In the genomic region with DNA sequence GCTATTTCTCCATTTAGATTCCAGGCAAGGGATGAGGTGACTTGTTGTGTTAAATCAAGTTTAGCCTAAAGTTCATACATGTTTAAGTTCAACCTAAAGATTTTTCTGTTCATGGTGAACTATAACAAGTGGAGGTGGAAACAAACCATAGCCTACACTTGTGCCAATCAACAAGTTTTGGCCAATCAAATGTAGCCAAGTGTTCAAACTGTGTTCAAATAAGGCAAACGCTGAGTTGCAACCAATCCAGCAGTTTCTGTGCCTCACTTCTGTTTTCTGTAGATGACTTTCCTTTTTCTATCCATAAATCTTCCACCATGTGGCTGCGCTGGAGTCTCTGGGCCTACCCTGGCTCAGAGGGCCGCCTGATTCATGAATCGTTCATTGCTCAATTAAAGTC, we compare ENCODE assay signal across 39 cellular contexts.
"Had no signal": no experiment of that assay in that cellular context is flagged by ENCODE, and none has a peak within 500 bp of the region (broad histone marks: within the 10 kb centered on the region; RNA-seq: fewer than 3 reads in every experiment).

No MANE protein-coding gene starts in this region.

- H3K9me3 ChIP-seq: ascending aorta had no signal

- H3K4me3 ChIP-seq: ascending aorta, cardiac muscle cell had no signal

- H3K36me3 Mint-ChIP-seq: activated naive CD8-positive, alpha-beta T cell; brain; WTC11 had no signal

- H3K9me3 Mint-ChIP-seq: activated naive CD8-positive, alpha-beta T cell treated with anti-CD3 and anti-CD28 coated beads, Interleukin-2, amount 10 ng/mL, durations not matched to agents 7 days and 5 days; activated naive CD8-positive, alpha-beta T cell treated with anti-CD3 and anti-CD28 coated beads, Interleukin-2, amount 50 U/mL, for 24 hours; activated T-cell treated with anti-CD3 and anti-CD28 coated beads, Interleukin-2, amount 50 U/mL, for 24 hours; activated T-helper 2 cell treated with anti-CD3 and anti-CD28 coated beads, Interferon-gamma antibody, Interleukin-2, Interleukin-4, amounts not matched to agents 10 μg/mL and 5 μg/mL and 100 μg/mL, durations not matched to agents 14 hours and 24 hours and 36 hours; central memory CD8-positive, alpha-beta T cell; T-helper 2 cell treated with Interferon-gamma antibody and Interleukin-4, amounts not matched to agents 5 μg/mL and 100 μg/mL, for 36 hours had no signal

- H3K27me3 ChIP-seq: ascending aorta had no signal

- H3K4me3 Mint-ChIP-seq: activated CD4-positive, alpha-beta memory T cell treated with anti-CD3 and anti-CD28 coated beads, Interleukin-2, amount 10 ng/mL, durations not matched to agents 7 days and 5 days; activated CD4-positive, alpha-beta T cell treated with anti-CD3 and anti-CD28 coated beads for 36 hours; activated CD4-positive, alpha-beta T cell treated with anti-CD3 and anti-CD28 coated beads, Interleukin-2, amount 10 ng/mL, durations not matched to agents 7 days and 5 days; activated CD8-positive, alpha-beta memory T cell treated with anti-CD3 and anti-CD28 coated beads, Interleukin-2, amount 10 ng/mL, durations not matched to agents 7 days and 5 days; activated naive CD4-positive, alpha-beta T cell treated with anti-CD3 and anti-CD28 coated beads, Interleukin-2, amount 10 ng/mL, durations not matched to agents 7 days and 5 days; activated naive CD4-positive, alpha-beta T cell treated with anti-CD3 and anti-CD28 coated beads, Interleukin-2, amount 50 U/mL, for 24 hours; activated naive CD8-positive, alpha-beta T cell; activated naive CD8-positive, alpha-beta T cell treated with anti-CD3 and anti-CD28 coated beads, Interleukin-2, amount 10 ng/mL, durations not matched to agents 7 days and 5 days; activated naive CD8-positive, alpha-beta T cell treated with anti-CD3 and anti-CD28 coated beads, Interleukin-2, amount 50 U/mL, for 24 hours; activated T-cell treated with anti-CD3 and anti-CD28 coated beads, Interleukin-2, amount 50 U/mL, for 24 hours; brain; central memory CD8-positive, alpha-beta T cell; T-helper 1 cell treated with Interleukin-12 subunit alpha and Interleukin-12 subunit beta and Interleukin-4 antibody, amounts not matched to agents 30 μg/mL and 1 μg/mL, for 36 hours; T-helper 2 cell treated with Interferon-gamma antibody and Interleukin-4, amounts not matched to agents 5 μg/mL and 100 μg/mL, for 36 hours; WTC11 had no signal

- H3K27ac ChIP-seq: ascending aorta, cardiac muscle cell, WERI-Rb-1 had no signal

- H3K27me3 Mint-ChIP-seq: activated CD4-positive, alpha-beta T cell treated with anti-CD3 and anti-CD28 coated beads for 36 hours; activated naive CD4-positive, alpha-beta T cell treated with anti-CD3 and anti-CD28 coated beads, Interleukin-2, amount 10 ng/mL, durations not matched to agents 7 days and 5 days; activated naive CD4-positive, alpha-beta T cell treated with anti-CD3 and anti-CD28 coated beads, Interleukin-2, amount 50 U/mL, for 24 hours; activated naive CD8-positive, alpha-beta T cell; activated naive CD8-positive, alpha-beta T cell treated with anti-CD3 and anti-CD28 coated beads, Interleukin-2, amount 50 U/mL, for 24 hours; activated T-cell treated with anti-CD3 and anti-CD28 coated beads, Interleukin-2, amount 50 U/mL, for 24 hours had no signal

- DNase-seq: activated CD4-positive, alpha-beta memory T cell treated with anti-CD3 and anti-CD28 coated beads, Interleukin-2, amount 10 ng/mL, durations not matched to agents 7 days and 5 days; activated CD4-positive, alpha-beta T cell treated with anti-CD3 and anti-CD28 coated beads for 1 hour; activated CD4-positive, alpha-beta T cell treated with anti-CD3 and anti-CD28 coated beads for 36 hours; activated CD4-positive, alpha-beta T cell treated with anti-CD3 and anti-CD28 coated beads for 48 hours; activated CD4-positive, alpha-beta T cell treated with anti-CD3 and anti-CD28 coated beads, Interleukin-2, amount 10 ng/mL, durations not matched to agents 7 days and 5 days; activated CD4-positive, alpha-beta T cell treated with anti-CD3 and anti-CD28 coated beads, Interleukin-2, amount 50 U/mL, for 48 hours; activated CD4-positive, CD25-positive, alpha-beta regulatory T cell; activated CD8-positive, alpha-beta memory T cell treated with anti-CD3 and anti-CD28 coated beads for 24 hours; activated CD8-positive, alpha-beta memory T cell treated with anti-CD3 and anti-CD28 coated beads, Interleukin-2, amount 10 ng/mL, durations not matched to agents 7 days and 5 days; activated CD8-positive, alpha-beta memory T cell treated with anti-CD3 and anti-CD28 coated beads, Interleukin-2, amount 50 U/mL, for 48 hours; activated effector memory CD4-positive, alpha-beta T cell treated with Interleukin-2 at 50 U/mL for 16 hours; activated gamma-delta T cell; activated naive CD4-positive, alpha-beta T cell treated with anti-CD3 and anti-CD28 coated beads, Interleukin-2, amount 10 ng/mL, durations not matched to agents 7 days and 5 days; activated naive CD4-positive, alpha-beta T cell treated with Interleukin-2 at 50 U/mL for 16 hours; activated naive CD8-positive, alpha-beta T cell treated with anti-CD3 and anti-CD28 coated beads, Interleukin-2, amount 10 ng/mL, durations not matched to agents 7 days and 5 days; activated naive CD8-positive, alpha-beta T cell treated with anti-CD3 and anti-CD28 coated beads, Interleukin-2, amount 50 U/mL, for 24 hours; activated T-cell treated with anti-CD3 and anti-CD28 coated beads, Interleukin-2, amount 50 U/mL, for 24 hours; activated T-cell treated with anti-CD3 and anti-CD28 coated beads, Interleukin-2, amount 50 U/mL, for 48 hours; amygdala; anterior cingulate cortex; caudate nucleus; cerebellar nuclear complex; T-helper 1 cell; T-helper 2 cell; T-helper 9 cell; WERI-Rb-1 had no signal

- H3K27ac Mint-ChIP-seq: activated CD4-positive, alpha-beta memory T cell treated with anti-CD3 and anti-CD28 coated beads, Interleukin-2, amount 10 ng/mL, durations not matched to agents 7 days and 5 days; activated CD4-positive, alpha-beta T cell treated with anti-CD3 and anti-CD28 coated beads for 36 hours; activated CD4-positive, alpha-beta T cell treated with anti-CD3 and anti-CD28 coated beads, Interleukin-2, amount 10 ng/mL, durations not matched to agents 7 days and 5 days; activated CD8-positive, alpha-beta memory T cell treated with anti-CD3 and anti-CD28 coated beads, Interleukin-2, amount 10 ng/mL, durations not matched to agents 7 days and 5 days; activated naive CD4-positive, alpha-beta T cell treated with anti-CD3 and anti-CD28 coated beads, Interleukin-2, amount 10 ng/mL, durations not matched to agents 7 days and 5 days; activated naive CD8-positive, alpha-beta T cell; activated naive CD8-positive, alpha-beta T cell treated with anti-CD3 and anti-CD28 coated beads, Interleukin-2, amount 10 ng/mL, durations not matched to agents 7 days and 5 days; activated naive CD8-positive, alpha-beta T cell treated with anti-CD3 and anti-CD28 coated beads, Interleukin-2, amount 50 U/mL, for 24 hours; activated T-cell treated with anti-CD3 and anti-CD28 coated beads, Interleukin-2, amount 50 U/mL, for 24 hours; activated T-helper 2 cell treated with anti-CD3 and anti-CD28 coated beads, Interferon-gamma antibody, Interleukin-2, Interleukin-4, amounts not matched to agents 10 μg/mL and 5 μg/mL and 100 μg/mL, durations not matched to agents 14 hours and 24 hours and 36 hours; brain; T-helper 1 cell treated with Interleukin-12 subunit alpha and Interleukin-12 subunit beta and Interleukin-4 antibody, amounts not matched to agents 30 μg/mL and 1 μg/mL, for 36 hours; T-helper 2 cell treated with Interferon-gamma antibody and Interleukin-4, amounts not matched to agents 5 μg/mL and 100 μg/mL, for 36 hours; WTC11 had no signal

- ATAC-seq: activated CD4-positive, alpha-beta T cell treated with anti-CD3 and anti-CD28 coated beads for 36 hours; activated CD4-positive, CD25-positive, alpha-beta regulatory T cell treated with anti-CD3 and anti-CD28 coated beads, Interleukin-2, amount 50 U/mL, for 24 hours; activated CD8-positive, alpha-beta memory T cell treated with anti-CD3 and anti-CD28 coated beads, Interleukin-2, amount 10 ng/mL, durations not matched to agents 7 days and 5 days; activated naive CD8-positive, alpha-beta T cell treated with anti-CD3 and anti-CD28 coated beads, Interleukin-2, amount 50 U/mL, for 24 hours; WTC11 had no signal

- H3K36me3 ChIP-seq: ascending aorta, cardiac muscle cell had no signal

- FAIRE-seq: bronchial epithelial cell, TTC549 had no signal
